ENCODE assay signal across 18 cellular contexts in the genomic region with DNA sequence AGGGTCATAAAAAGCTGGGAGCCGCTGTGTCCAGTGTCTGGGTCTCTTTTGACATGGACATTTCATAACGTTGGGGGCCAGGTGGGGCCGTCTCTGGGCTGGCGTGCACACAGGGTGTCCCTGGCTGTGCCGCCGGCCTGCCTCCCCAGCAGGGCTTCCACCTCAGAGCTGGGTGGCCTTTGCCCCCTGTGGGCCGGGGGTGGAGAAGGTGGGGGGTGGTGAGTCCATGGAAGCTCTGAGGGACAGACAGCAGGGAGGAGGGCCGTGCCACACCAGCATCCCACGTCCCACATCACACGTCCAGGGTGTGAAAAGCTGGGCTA. TPM values are rescaled to one million over a fixed set of nuclear protein-coding genes. Genes with fewer than 3 reads are reported as not detected.
DNase-seq lines count a peak whose midpoint lies in the region; ATAC-seq and TF ChIP-seq lines count a peak whose summit lies in the region.
"Had no signal": no experiment of that assay in that cellular context is flagged by ENCODE, and none has a peak within 500 bp of the region (broad histone marks: within the 10 kb centered on the region; RNA-seq: fewer than 3 reads in every experiment).

No MANE protein-coding gene starts in this region.

- H3K27ac Mint-ChIP-seq in activated naive CD4-positive, alpha-beta T cell treated with anti-CD3 and anti-CD28 coated beads for 36 hours, result no peak overlapping the region
- H3K27ac Mint-ChIP-seq in Calu3 (ENCODE audit: unreplicated experiment) (no peak overlapping the region), brain (no peak overlapping the region), progenitor cell of endocrine pancreas (no peak overlapping the region)
- no peak overlapping the region for H3K27ac Mint-ChIP-seq in activated CD4-positive, alpha-beta memory T cell treated with anti-CD3 and anti-CD28 coated beads, Interleukin-2, amount 10 ng/mL, durations not matched to agents 7 days and 5 days

- no peak for ATAC-seq in HG03095 (IDR thresholded peaks at IDR 0.05; ENCODE audit: unreplicated experiment)

- DNase-seq in activated naive CD4-positive, alpha-beta T cell treated with anti-CD3 and anti-CD28 coated beads for 36 hours, result no peak
- no peak for DNase-seq in activated naive CD4-positive, alpha-beta T cell treated with anti-CD3 and anti-CD28 coated beads, Interleukin-2, amount 50 U/mL, for 16 hours
- no peak for DNase-seq in Calu3
- DNase-seq in progenitor cell of endocrine pancreas (ENCODE audit: low spot score, unreplicated experiment), result peak; percentile 9
- DNase-seq in HPDE6-E6E7 (ENCODE audit: extremely low spot score), result no peak
- no peak for DNase-seq in activated CD4-positive, alpha-beta memory T cell treated with anti-CD3 and anti-CD28 coated beads, Interleukin-2, amount 10 ng/mL, durations not matched to agents 7 days and 5 days
- DNase-seq: ACHN; activated CD8-positive, alpha-beta memory T cell treated with anti-CD3 and anti-CD28 coated beads for 24 hours; foreskin melanocyte; NCI-H146; NCI-H69; T-helper 1 cell; testis had no signal

- no TSS peak for BruUV-seq in Calu3 (replicated peaks; lab: Mats Ljungman, UMichigan)

- CTCF ChIA-PET in activated naive CD4-positive, alpha-beta T cell treated with anti-CD3 and anti-CD28 coated beads for 36 hours (lab: Charles Lee), result interaction anchor here (2.4 kb wide), 1 partner anchor 11 kb away, joined by 6 read pairs; no protein-coding TSS in a partner anchor
- CTCF ChIA-PET in Calu3 (lab: Charles Lee), result no interaction called here
- CTCF ChIA-PET in activated CD4-positive, alpha-beta memory T cell treated with anti-CD3 and anti-CD28 coated beads, Interleukin-2, amount 10 ng/mL, durations not matched to agents 7 days and 5 days (lab: Charles Lee), result interaction anchor here (1.4 kb wide), 1 partner anchor 18 kb away, joined by 4 read pairs; no protein-coding TSS in a partner anchor

- no peaks in the 10 kb centered on the region for H3K36me3 Mint-ChIP-seq in activated naive CD4-positive, alpha-beta T cell treated with anti-CD3 and anti-CD28 coated beads for 36 hours (ENCODE audit: low read depth)
- H3K36me3 Mint-ChIP-seq in Calu3 (ENCODE audit: insufficient read depth, unreplicated experiment) (peaks cover 18% of the 10 kb centered on the region), brain (no peaks in the 10 kb centered on the region), progenitor cell of endocrine pancreas (ENCODE audit: insufficient read depth) (no peaks in the 10 kb centered on the region)
- peaks cover 7% of the 10 kb centered on the region for H3K36me3 Mint-ChIP-seq in activated CD4-positive, alpha-beta memory T cell treated with anti-CD3 and anti-CD28 coated beads, Interleukin-2, amount 10 ng/mL, durations not matched to agents 7 days and 5 days (ENCODE audit: low read depth)

- POLR2A ChIA-PET in activated CD4-positive, alpha-beta memory T cell treated with anti-CD3 and anti-CD28 coated beads, Interleukin-2, amount 10 ng/mL, durations not matched to agents 7 days and 5 days (lab: Charles Lee), result interaction anchor here (0.6 to 4.7 kb wide), 8 partner anchors 11 to 50 kb away, joined by 3 to 41 read pairs (median 5); a partner anchor contains a TSS

- intact Hi-C loops in activated naive CD4-positive, alpha-beta T cell treated with anti-CD3 and anti-CD28 coated beads for 36 hours (cut with micrococcal nuclease), result loop anchor here (2.0 to 5.0 kb wide), 2 partner anchors 50 to 115 kb away; a partner anchor contains a TSS
- intact Hi-C loops in Calu3 (cut with micrococcal nuclease; ENCODE audit: unreplicated experiment), result no loop called here

- peaks cover 45% of the 10 kb centered on the region for H3K4me1 Mint-ChIP-seq in activated naive CD4-positive, alpha-beta T cell treated with anti-CD3 and anti-CD28 coated beads for 36 hours (ENCODE audit: low read depth)
- H3K4me1 Mint-ChIP-seq in Calu3 (ENCODE audit: low read depth, unreplicated experiment) (peaks cover 14% of the 10 kb centered on the region), brain (peaks cover 14% of the 10 kb centered on the region), progenitor cell of endocrine pancreas (ENCODE audit: low read depth) (peaks cover 6% of the 10 kb centered on the region)
- peaks cover 59% of the 10 kb centered on the region for H3K4me1 Mint-ChIP-seq in activated CD4-positive, alpha-beta memory T cell treated with anti-CD3 and anti-CD28 coated beads, Interleukin-2, amount 10 ng/mL, durations not matched to agents 7 days and 5 days

- peak overlapping the region; percentile 29 for H3K4me3 Mint-ChIP-seq in activated naive CD4-positive, alpha-beta T cell treated with anti-CD3 and anti-CD28 coated beads for 36 hours
- H3K4me3 Mint-ChIP-seq in Calu3 (ENCODE audit: low read depth, unreplicated experiment) (peak overlapping the region; percentile 76), brain (peak overlapping the region in 3 of 5 experiments; percentile 50 to 77 (median 67)), progenitor cell of endocrine pancreas (ENCODE audit: low read depth) (no peak overlapping the region)
- no peak overlapping the region for H3K4me3 Mint-ChIP-seq in activated CD4-positive, alpha-beta memory T cell treated with anti-CD3 and anti-CD28 coated beads, Interleukin-2, amount 10 ng/mL, durations not matched to agents 7 days and 5 days
- H3K4me3 Mint-ChIP-seq: neural crest cell had no signal

- TF ChIP-seq CTCF in Calu3 (IDR thresholded peaks at IDR 0.05; ENCODE audit: unreplicated experiment) (no peak), brain (conservative IDR thresholded peaks at IDR 0.05) (no peak), progenitor cell of endocrine pancreas (IDR thresholded peaks at IDR 0.05; ENCODE audit: unreplicated experiment) (no peak)

- no peaks in the 10 kb centered on the region for H3K9me3 Mint-ChIP-seq in activated naive CD4-positive, alpha-beta T cell treated with anti-CD3 and anti-CD28 coated beads for 36 hours
- H3K9me3 Mint-ChIP-seq in Calu3 (ENCODE audit: low read depth, unreplicated experiment) (no peaks in the 10 kb centered on the region), brain (no peaks in the 10 kb centered on the region), progenitor cell of endocrine pancreas (ENCODE audit: low read depth) (no peaks in the 10 kb centered on the region)
- H3K9me3 Mint-ChIP-seq in activated CD4-positive, alpha-beta memory T cell treated with anti-CD3 and anti-CD28 coated beads, Interleukin-2, amount 10 ng/mL, durations not matched to agents 7 days and 5 days, result no peaks in the 10 kb centered on the region
- H3K9me3 Mint-ChIP-seq: neural crest cell had no signal

- no peaks in the 10 kb centered on the region for H3K27me3 Mint-ChIP-seq in activated naive CD4-positive, alpha-beta T cell treated with anti-CD3 and anti-CD28 coated beads for 36 hours (ENCODE audit: low read depth)
- H3K27me3 Mint-ChIP-seq in Calu3 (ENCODE audit: unreplicated experiment), result peaks cover 63% of the 10 kb centered on the region
- peaks cover 69% of the 10 kb centered on the region for H3K27me3 Mint-ChIP-seq in brain
- H3K27me3 Mint-ChIP-seq in progenitor cell of endocrine pancreas, result peaks cover 44% of the 10 kb centered on the region
- no peaks in the 10 kb centered on the region for H3K27me3 Mint-ChIP-seq in activated CD4-positive, alpha-beta memory T cell treated with anti-CD3 and anti-CD28 coated beads, Interleukin-2, amount 10 ng/mL, durations not matched to agents 7 days and 5 days

RNA-seq across cellular contexts. Expression of a gene that starts 0.9 kb away (rescaled TPM):
- total RNA-seq in activated naive CD4-positive, alpha-beta T cell treated with anti-CD3 and anti-CD28 coated beads for 36 hours, result 1 to 10 TPM; 2.9 to 3.0 TPM
- total RNA-seq in Calu3 (2022) (0.34 and 0.54 TPM in 2 replicates), progenitor cell of endocrine pancreas (1.2 and 1.9 TPM in 2 replicates)
- 1.2 TPM for polyA plus RNA-seq in brain (ENCODE audit: insufficient read depth, low read depth, low replicate concordance)
- total RNA-seq in activated CD4-positive, alpha-beta memory T cell treated with anti-CD3 and anti-CD28 coated beads, Interleukin-2, amount 10 ng/mL, durations not matched to agents 7 days and 5 days, result 10 to 100 TPM; 16.5 to 16.6 TPM
- total RNA-seq: MCF 10A, neural crest cell had no signal

RNA-seq across cellular contexts. Expression of a gene that starts 19.0 kb away (rescaled TPM):
- total RNA-seq in activated naive CD4-positive, alpha-beta T cell treated with anti-CD3 and anti-CD28 coated beads for 36 hours, result 10 to 100 TPM; 33.6 to 35.3 TPM
- total RNA-seq in Calu3 (2022) (33.3 and 34.3 TPM in 2 replicates), progenitor cell of endocrine pancreas (19.4 and 21.5 TPM in 2 replicates)
- polyA plus RNA-seq in brain (ENCODE audit: insufficient read depth, low read depth, low replicate concordance), result 22.2 TPM
- 100 to 1,000 TPM; 155 to 156 TPM for total RNA-seq in activated CD4-positive, alpha-beta memory T cell treated with anti-CD3 and anti-CD28 coated beads, Interleukin-2, amount 10 ng/mL, durations not matched to agents 7 days and 5 days

RNA-seq across cellular contexts. Expression of a gene that starts 19.1 kb away (rescaled TPM):
- total RNA-seq in activated naive CD4-positive, alpha-beta T cell treated with anti-CD3 and anti-CD28 coated beads for 36 hours, result 10 to 100 TPM; 46.1 to 48.1 TPM
- 39.5 and 49.1 TPM in 2 replicates for total RNA-seq in Calu3 (2022)
- 24.6 TPM for polyA plus RNA-seq in brain (ENCODE audit: insufficient read depth, low read depth, low replicate concordance)
- total RNA-seq in progenitor cell of endocrine pancreas, result 17.2 and 18.2 TPM in 2 replicates
- 10 to 100 TPM; 16.5 to 17.3 TPM for total RNA-seq in activated CD4-positive, alpha-beta memory T cell treated with anti-CD3 and anti-CD28 coated beads, Interleukin-2, amount 10 ng/mL, durations not matched to agents 7 days and 5 days

RNA-seq across cellular contexts. Expression of a gene that starts 24.3 kb away (rescaled TPM):
- 10 to 100 TPM; 90.5 to 96.8 TPM for total RNA-seq in activated naive CD4-positive, alpha-beta T cell treated with anti-CD3 and anti-CD28 coated beads for 36 hours
- total RNA-seq in Calu3 (2022), result 139 and 152 TPM in 2 replicates
- 63.6 TPM for polyA plus RNA-seq in brain (ENCODE audit: insufficient read depth, low read depth, low replicate concordance)
- total RNA-seq in progenitor cell of endocrine pancreas, result 78.1 and 78.5 TPM in 2 replicates
- 100 to 1,000 TPM; 134 to 139 TPM for total RNA-seq in activated CD4-positive, alpha-beta memory T cell treated with anti-CD3 and anti-CD28 coated beads, Interleukin-2, amount 10 ng/mL, durations not matched to agents 7 days and 5 days

RNA-seq across cellular contexts. Expression of a gene that starts 36.4 kb away (rescaled TPM):
- 100 to 1,000 TPM; 167 to 180 TPM for total RNA-seq in activated naive CD4-positive, alpha-beta T cell treated with anti-CD3 and anti-CD28 coated beads for 36 hours
- total RNA-seq in Calu3 (2022) (867 and 881 TPM in 2 replicates), progenitor cell of endocrine pancreas (111 and 112 TPM in 2 replicates)
- 83.9 TPM for polyA plus RNA-seq in brain (ENCODE audit: insufficient read depth, low read depth, low replicate concordance)
- total RNA-seq in activated CD4-positive, alpha-beta memory T cell treated with anti-CD3 and anti-CD28 coated beads, Interleukin-2, amount 10 ng/mL, durations not matched to agents 7 days and 5 days, result 100 to 1,000 TPM; 580 to 588 TPM
- total RNA-seq: H4 had no signal

Comparison
In these comparisons a context has a peak if more than half of its experiments do, and no peak if none do; other contexts are left out.
1. H3K4me3 Mint-ChIP-seq: peak in activated naive CD4-positive, alpha-beta T cell treated with anti-CD3 and anti-CD28 coated beads for 36 hours (single experiment), Calu3 (single experiment) and brain (3 of 5); none in progenitor cell of endocrine pancreas (single experiment) and activated CD4-positive, alpha-beta memory T cell treated with anti-CD3 and anti-CD28 coated beads, Interleukin-2, amount 10 ng/mL, durations not matched to agents 7 days and 5 days (single experiment).